ENCODE assay signal across 8 cellular contexts in the genomic region with DNA sequence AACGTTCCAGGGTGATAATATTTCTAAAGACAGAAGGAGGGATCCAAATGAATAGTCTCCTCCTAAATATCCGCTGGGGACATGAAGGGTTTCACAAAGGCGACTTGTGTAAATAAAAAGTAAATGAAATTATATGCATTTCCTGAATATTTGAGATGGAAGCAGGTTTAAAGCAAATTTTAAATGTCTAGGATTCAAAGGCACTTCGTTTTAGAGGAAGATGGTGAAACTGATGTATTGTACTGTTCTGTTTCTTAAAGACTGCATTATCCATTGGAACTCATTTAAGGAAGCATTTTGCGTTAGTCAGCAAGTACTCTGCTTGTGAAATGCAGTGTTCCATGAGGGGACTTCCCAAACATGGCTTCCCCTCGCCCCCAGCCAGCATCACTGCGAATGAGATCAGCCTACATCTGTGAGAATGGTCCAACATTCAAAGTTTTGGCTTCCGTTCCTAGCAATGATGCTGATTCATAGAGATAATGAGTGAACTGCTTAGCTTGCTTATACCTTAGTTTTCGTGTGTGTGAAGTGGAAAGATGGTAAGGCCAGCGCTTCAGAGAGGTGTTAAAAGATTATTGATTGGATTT. TPM values are rescaled to one million over a fixed set of nuclear protein-coding genes. Genes with fewer than 3 reads are reported as not detected.
DNase-seq lines count a peak whose midpoint lies in the region; ATAC-seq and TF ChIP-seq lines count a peak whose summit lies in the region.
"Had no signal": no experiment of that assay in that cellular context is flagged by ENCODE, and none has a peak within 500 bp of the region (broad histone marks: within the 10 kb centered on the region; RNA-seq: fewer than 3 reads in every experiment).

No MANE protein-coding gene starts in this region.

- H2BK5ac ChIP-seq in mesendoderm (ENCODE audit: low read length) = no peak overlapping the region

- H3K36me3 Mint-ChIP-seq in CD14-positive monocyte (peaks cover 11 to 14% of the 10 kb centered on the region in 2 donors), T-cell (no peaks in the 10 kb centered on the region)

- H3K4me1 Mint-ChIP-seq in CD14-positive monocyte (peaks cover 28% of the 10 kb centered on the region), T-cell (peaks cover 12 to 20% (median 12%) of the 10 kb centered on the region in 3 donors)

- DNase-seq in CD14-positive monocyte (ENCODE audit: low spot score) (peak; percentile 61), ELF-1 (ENCODE audit: low read depth, low spot score) (peak; percentile 6), T-cell (no peak), mesendoderm (peak; percentile 29)

- H3K4ac ChIP-seq in mesendoderm (ENCODE audit: low read depth, low read length) = no peak overlapping the region

- H2AK5ac ChIP-seq in mesendoderm (ENCODE audit: low read length) = no peak overlapping the region

- no peak for TF ChIP-seq CTCF in CD14-positive monocyte (IDR thresholded peaks at IDR 0.05)

- H3K79me2 ChIP-seq in mesendoderm (ENCODE audit: control insufficient read depth, insufficient read depth, low read length) = peaks cover 5% of the 10 kb centered on the region

- peak overlapping the region; percentile 88 for H3K4me3 ChIP-seq in mesendoderm (ENCODE audit: low read length)

- peaks cover 5% of the 10 kb centered on the region for H3K79me1 ChIP-seq in mesendoderm (ENCODE audit: low read length)

- no peak overlapping the region for H4K5ac ChIP-seq in mesendoderm (ENCODE audit: low read length)

- H3K27me3 Mint-ChIP-seq in CD14-positive monocyte (ENCODE audit: low read depth in 3 of 3) = peaks cover 0 to 11% (median 7%) of the 10 kb centered on the region in 3 donors
- H3K27me3 Mint-ChIP-seq in T-cell = peaks cover 38 to 41% of the 10 kb centered on the region in 2 donors

- no peaks in the 10 kb centered on the region for H3K4me1 ChIP-seq in mesendoderm (ENCODE audit: control insufficient read depth, low read depth, low read length)

- H3K27ac Mint-ChIP-seq in CD14-positive monocyte (peak overlapping the region; percentile 87 to 97 (median 92)), T-cell (no peak overlapping the region)

- H3K9ac ChIP-seq in mesendoderm (ENCODE audit: low read length) = peak overlapping the region; percentile 86

- CTCF ChIA-PET in T-cell (lab: Charles Lee) = interaction anchor here in 1 of 2 donors (1.1 kb wide), 1 partner anchor 7 kb away, joined by 3 read pairs; no protein-coding TSS in a partner anchor

- no peaks in the 10 kb centered on the region for H3K36me3 ChIP-seq in mesendoderm (ENCODE audit: control insufficient read depth, insufficient read depth, low read length)

- H3K27ac ChIP-seq in mesendoderm (ENCODE audit: low read depth, low read length) = no peak overlapping the region

- peak overlapping the region; percentile 61 for H3K4me2 ChIP-seq in mesendoderm (ENCODE audit: low read length)

- peak overlapping the region; percentile 88 for H3K56ac ChIP-seq in mesendoderm (ENCODE audit: low read length)

- H2BK120ac ChIP-seq in mesendoderm (ENCODE audit: low read depth, low read length) = no peak overlapping the region

- H3K4me3 Mint-ChIP-seq in CD14-positive monocyte (peak overlapping the region; percentile 96 to 97), T-cell (peak overlapping the region; percentile 15 to 89 (median 67))

- no peak overlapping the region for H4K8ac ChIP-seq in mesendoderm (ENCODE audit: low read depth, low read length)

- H3K27me3 ChIP-seq in mesendoderm (ENCODE audit: insufficient read depth, low read length, poor library complexity) = no peaks in the 10 kb centered on the region

- no peak overlapping the region for H3K23ac ChIP-seq in mesendoderm (ENCODE audit: low read length)

- POLR2A ChIA-PET in T-cell (lab: Charles Lee) = no interaction called here

- H2BK15ac ChIP-seq in mesendoderm (replicated peaks; ENCODE audit: low read depth) = no peak overlapping the region

- WGBS in mesendoderm (ENCODE audit: extremely low coverage, insufficient coverage, low lambda C conversion rate) = no CpG with 5 or more reads among the region's 10 CpGs

- no peak overlapping the region for H3K18ac ChIP-seq in mesendoderm (ENCODE audit: low read length)

- intact Hi-C loops in CD14-positive monocyte (cut with micrococcal nuclease) = loop anchor here (2.0 to 10.0 kb wide), 3 partner anchors 75 to 191 kb away; partner anchors contain the start of genes CUL5 (in 2 of the 2) and ACAT1 (in 1 of the 2)

- ATAC-seq in T-cell (replicated peaks in 1 of 4) (no peak), GM19397 (IDR thresholded peaks at IDR 0.05; ENCODE audit: unreplicated experiment) (no peak), GM18873 (IDR thresholded peaks at IDR 0.05; ENCODE audit: low FRiP score, unreplicated experiment) (no peak), GM19351 (IDR thresholded peaks at IDR 0.05; ENCODE audit: unreplicated experiment) (no peak)

- H3K9me3 Mint-ChIP-seq in CD14-positive monocyte (peaks cover 0 to 2% (median 0%) of the 10 kb centered on the region in 7 donors), T-cell (peaks cover 0 to 5% (median 0%) of the 10 kb centered on the region in 3 donors)

RNA-seq across cellular contexts. Expression of gene RAB39A, which starts 1.5 kb away (rescaled TPM):
- polyA plus RNA-seq in CD14-positive monocyte = 1 to 10 TPM; 1.9 to 3.9 TPM
- under 1 TPM in 1 of 5 donors, not detected in 4; 0.13 TPM for total RNA-seq in T-cell
- 4.9 TPM for polyA plus RNA-seq in mesendoderm (2013, experiment 1 of 2)
- 4.8 TPM for polyA plus RNA-seq in mesendoderm (2013, experiment 2 of 2)
- total RNA-seq: endothelial cell of umbilical vein had no signal
- polyA plus RNA-seq: endothelial cell of umbilical vein had no signal

Comparison
In these comparisons a context has a peak if more than half of its experiments do, and no peak if none do; other contexts are left out.
1. DNase-seq: peak in CD14-positive monocyte (single experiment), ELF-1 (single experiment) and mesendoderm (single experiment); none in T-cell (0 of 34).
2. H3K27ac Mint-ChIP-seq: peak in CD14-positive monocyte (7 of 7); none in T-cell (0 of 2).